ENCODE assay signal across 1 cellular context in genomic region chr10:122953827-122954730, GRCh38.
TF ChIP-seq lines count a peak whose summit lies in the region.

Gene C10orf88 (minus strand): TSS chr10:122954227. CDS start chr10:122954178, 49 bp downstream.

TF ChIP-seq in SK-N-SH treated with all-trans-retinoic acid at 6 μM for 48 hours, 23 proteins besides CTCF, POLR2A, EP300 and RAD21 (continued from another document):
- TF ChIP-seq OSR1 (CRISPR knock-in tag; IDR thresholded peaks at IDR 0.05) (no peak), ZNF565 (CRISPR knock-in tag; conservative IDR thresholded peaks at IDR 0.05; ENCODE audit: low read depth) (no peak), ZC3H10 (CRISPR knock-in tag; IDR thresholded peaks at IDR 0.05) (no peak), ZNF8 (CRISPR knock-in tag; IDR thresholded peaks at IDR 0.05) (0 out of 2 replicates have a peak, but pooled peaks have one; percentile 21)
TF ChIP-seq in SK-N-SH treated with all-trans-retinoic acid at 6 μM for 48 hours: peak in this region for 3.
